16 cellular contexts compared by ENCODE assay signal in genomic region chr15:98433302-98433701, GRCh38.
"Had no signal": no experiment of that assay in that cellular context is flagged by ENCODE, and none has a peak within 500 bp of the region (broad histone marks: within the 10 kb centered on the region; RNA-seq: fewer than 3 reads in every experiment).

No MANE protein-coding gene starts in this region.

- H3K27ac Mint-ChIP-seq: activated CD4-positive, alpha-beta memory T cell treated with anti-CD3 and anti-CD28 coated beads, Interleukin-2, amount 10 ng/mL, durations not matched to agents 7 days and 5 days; activated naive CD8-positive, alpha-beta T cell treated with anti-CD3 and anti-CD28 coated beads, Interleukin-2, amount 10 ng/mL, durations not matched to agents 7 days and 5 days; activated T-cell treated with anti-CD3 and anti-CD28 coated beads, Interleukin-2, amount 50 U/mL, for 72 hours; mesothelial cell of epicardium; naive B cell had no signal

- H3K4me3 Mint-ChIP-seq: activated CD4-positive, alpha-beta memory T cell treated with anti-CD3 and anti-CD28 coated beads, Interleukin-2, amount 10 ng/mL, durations not matched to agents 7 days and 5 days; activated naive CD8-positive, alpha-beta T cell treated with anti-CD3 and anti-CD28 coated beads, Interleukin-2, amount 10 ng/mL, durations not matched to agents 7 days and 5 days; activated T-cell treated with anti-CD3 and anti-CD28 coated beads, Interleukin-2, amount 50 U/mL, for 72 hours; mesothelial cell of epicardium; naive B cell had no signal

- H3K27ac ChIP-seq: cardiac muscle cell, colonic mucosa, pancreas, stomach, thyroid gland, VCaP had no signal

- H3K4me1 ChIP-seq: colonic mucosa, pancreas, thyroid gland had no signal

- H3K4me1 Mint-ChIP-seq: activated naive CD8-positive, alpha-beta T cell treated with anti-CD3 and anti-CD28 coated beads, Interleukin-2, amount 10 ng/mL, durations not matched to agents 7 days and 5 days; mesothelial cell of epicardium had no signal

- H3K27me3 ChIP-seq: colonic mucosa, pancreas, thyroid gland had no signal

- ATAC-seq: activated T-cell treated with anti-CD3 and anti-CD28 coated beads, Interleukin-2, amount 50 U/mL, for 72 hours; pancreas had no signal

- H3K9me3 ChIP-seq: colonic mucosa, pancreas, stomach, thyroid gland had no signal

- H3K4me3 ChIP-seq: cardiac muscle cell, colonic mucosa, pancreas, stomach, thyroid gland had no signal

- H3K36me3 ChIP-seq: cardiac muscle cell, colonic mucosa, pancreas, stomach, thyroid gland had no signal

- H3K36me3 Mint-ChIP-seq: activated naive CD8-positive, alpha-beta T cell treated with anti-CD3 and anti-CD28 coated beads, Interleukin-2, amount 10 ng/mL, durations not matched to agents 7 days and 5 days; mesothelial cell of epicardium; naive B cell had no signal

- H3K9me3 Mint-ChIP-seq: activated CD4-positive, alpha-beta memory T cell treated with anti-CD3 and anti-CD28 coated beads, Interleukin-2, amount 10 ng/mL, durations not matched to agents 7 days and 5 days; activated naive CD8-positive, alpha-beta T cell treated with anti-CD3 and anti-CD28 coated beads, Interleukin-2, amount 10 ng/mL, durations not matched to agents 7 days and 5 days had no signal

- DNase-seq: activated CD4-positive, alpha-beta memory T cell treated with anti-CD3 and anti-CD28 coated beads, Interleukin-2, amount 10 ng/mL, durations not matched to agents 7 days and 5 days; activated gamma-delta T cell treated with Interleukin-2 at 50 U/mL for 16 hours; activated naive CD8-positive, alpha-beta T cell treated with anti-CD3 and anti-CD28 coated beads, Interleukin-2, amount 10 ng/mL, durations not matched to agents 7 days and 5 days; activated T-cell treated with anti-CD3 and anti-CD28 coated beads, Interleukin-2, amount 50 U/mL, for 72 hours; colonic mucosa; hippocampal formation; naive B cell; pancreas; stimulated activated CD4-positive, alpha-beta T cell treated with anti-CD3 and anti-CD28 coated beads, Interleukin-15, amount 100 ng/mL, for 24 hours; stimulated activated CD4-positive, alpha-beta T cell treated with anti-CD3 and anti-CD28 coated beads, Interleukin-4, amount 100 ng/mL, for 24 hours; stomach; T1000; thyroid gland had no signal
